Comparison of ENCODE assay signal across 15 cellular contexts in the genomic region with DNA sequence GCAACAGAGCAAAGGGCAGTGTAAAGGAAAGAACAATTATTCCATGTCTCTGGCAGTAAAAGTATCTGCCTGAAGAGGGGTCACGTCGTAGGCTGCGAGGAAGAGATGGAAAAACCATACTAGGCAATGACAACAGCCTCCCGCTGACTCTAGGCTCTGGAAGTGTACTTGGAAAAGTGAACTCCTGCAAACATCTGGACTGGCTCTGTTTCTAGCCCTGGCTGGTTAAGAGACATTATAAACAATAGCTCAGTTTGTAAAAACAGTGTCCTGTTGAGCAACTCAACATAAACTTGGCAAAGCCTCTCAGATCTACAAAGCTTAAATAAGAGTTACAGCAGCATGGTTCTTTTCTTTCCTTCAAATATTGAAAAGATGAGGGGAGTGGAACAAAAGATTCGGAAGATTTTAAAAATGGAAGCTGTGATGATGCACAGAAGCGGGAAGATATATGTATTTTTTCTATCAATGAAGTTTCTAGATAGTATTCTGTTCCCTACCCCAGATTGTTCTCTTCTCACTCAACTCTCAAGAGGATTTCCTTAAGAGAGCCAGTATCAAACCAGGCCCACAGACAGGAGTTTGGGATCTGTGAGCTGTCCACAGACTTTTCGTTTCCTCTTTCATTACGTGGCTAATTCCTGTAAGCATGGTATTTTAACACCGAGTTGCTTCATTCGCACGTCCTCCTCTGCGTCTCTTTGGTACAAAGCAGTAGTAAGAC.
DNase-seq lines count a peak whose midpoint lies in the region; ATAC-seq and TF ChIP-seq lines count a peak whose summit lies in the region.
"Had no signal": no experiment of that assay in that cellular context is flagged by ENCODE, and none has a peak within 500 bp of the region (broad histone marks: within the 10 kb centered on the region; RNA-seq: fewer than 3 reads in every experiment).

No MANE protein-coding gene starts in this region.

- peaks cover 14% of the 10 kb centered on the region for H3K4me1 Mint-ChIP-seq in nephron
- H3K4me1 Mint-ChIP-seq in activated CD8-positive, alpha-beta memory T cell treated with anti-CD3 and anti-CD28 coated beads, Interleukin-2, amount 10 ng/mL, durations not matched to agents 7 days and 5 days = no peaks in the 10 kb centered on the region
- H3K4me1 Mint-ChIP-seq: activated naive CD8-positive, alpha-beta T cell treated with anti-CD3 and anti-CD28 coated beads, Interleukin-2, amount 50 U/mL, for 24 hours had no signal

- CTCF ChIA-PET in activated CD8-positive, alpha-beta memory T cell treated with anti-CD3 and anti-CD28 coated beads, Interleukin-2, amount 10 ng/mL, durations not matched to agents 7 days and 5 days (lab: Charles Lee) = no interaction called here

- H3K36me3 Mint-ChIP-seq in nephron (ENCODE audit: low read depth) = peaks cover 66% of the 10 kb centered on the region
- H3K36me3 Mint-ChIP-seq in activated CD8-positive, alpha-beta memory T cell treated with anti-CD3 and anti-CD28 coated beads, Interleukin-2, amount 10 ng/mL, durations not matched to agents 7 days and 5 days = peaks cover 51% of the 10 kb centered on the region

- peaks cover 54% of the 10 kb centered on the region for H3K36me3 ChIP-seq in right atrium auricular region
- peaks cover 0 to 39% of the 10 kb centered on the region in 2 donors for H3K36me3 ChIP-seq in vagina

- ATAC-seq in Right ventricle myocardium inferior = peak; percentile 94
- no peak for ATAC-seq in activated CD8-positive, alpha-beta memory T cell treated with anti-CD3 and anti-CD28 coated beads, Interleukin-2, amount 10 ng/mL, durations not matched to agents 7 days and 5 days
- ATAC-seq: A549; activated naive CD8-positive, alpha-beta T cell treated with anti-CD3 and anti-CD28 coated beads, Interleukin-2, amount 50 U/mL, for 24 hours had no signal

- peak overlapping the region; percentile 72 to 90 (median 89) for H3K27ac Mint-ChIP-seq in nephron
- no peak overlapping the region for H3K27ac Mint-ChIP-seq in activated CD8-positive, alpha-beta memory T cell treated with anti-CD3 and anti-CD28 coated beads, Interleukin-2, amount 10 ng/mL, durations not matched to agents 7 days and 5 days
- H3K27ac Mint-ChIP-seq: activated naive CD8-positive, alpha-beta T cell treated with anti-CD3 and anti-CD28 coated beads, Interleukin-2, amount 50 U/mL, for 24 hours had no signal

- DNase-seq in Right ventricle myocardium inferior (ENCODE audit: missing footprints) (no peak), right atrium auricular region (ENCODE audit: low spot score) (no peak), fibroblast of peridontal ligament (ENCODE audit: extremely low read depth) (peak; percentile 91), vagina (ENCODE audit: extremely low spot score in 2 of 2) (no peak), LoVo (ENCODE audit: low spot score) (no peak), AML-193 (lab: John Stamatoyannopoulos, UW) (no peak)
- DNase-seq in activated CD8-positive, alpha-beta memory T cell treated with anti-CD3 and anti-CD28 coated beads, Interleukin-2, amount 10 ng/mL, durations not matched to agents 7 days and 5 days = no peak
- DNase-seq: activated naive CD8-positive, alpha-beta T cell treated with anti-CD3 and anti-CD28 coated beads, Interleukin-2, amount 50 U/mL, for 24 hours; dorsolateral prefrontal cortex; midbrain; NCI-H524 treated with DMSO at 0.1 percent for 48 hours; small intestine had no signal

- TF ChIP-seq CTCF in right atrium auricular region (IDR thresholded peaks at IDR 0.05) (no peak), nephron (IDR thresholded peaks at IDR 0.05; ENCODE audit: unreplicated experiment in 3 of 3) (no peak), vagina (IDR thresholded peaks at IDR 0.05) (no peak)

- H3K9me3 Mint-ChIP-seq in nephron = peaks cover 2% of the 10 kb centered on the region
- H3K9me3 Mint-ChIP-seq in activated CD8-positive, alpha-beta memory T cell treated with anti-CD3 and anti-CD28 coated beads, Interleukin-2, amount 10 ng/mL, durations not matched to agents 7 days and 5 days (ENCODE audit: low read depth) = no peaks in the 10 kb centered on the region
- H3K9me3 Mint-ChIP-seq: activated naive CD8-positive, alpha-beta T cell treated with anti-CD3 and anti-CD28 coated beads, Interleukin-2, amount 50 U/mL, for 24 hours had no signal

- TF ChIP-seq POLR2A in vagina (IDR thresholded peaks at IDR 0.05) = no peak

- peak overlapping the region in 1 of 3 experiments; percentile 2 for H3K4me3 Mint-ChIP-seq in nephron
- H3K4me3 Mint-ChIP-seq in activated CD8-positive, alpha-beta memory T cell treated with anti-CD3 and anti-CD28 coated beads, Interleukin-2, amount 10 ng/mL, durations not matched to agents 7 days and 5 days = no peak overlapping the region
- H3K4me3 Mint-ChIP-seq: activated naive CD8-positive, alpha-beta T cell treated with anti-CD3 and anti-CD28 coated beads, Interleukin-2, amount 50 U/mL, for 24 hours had no signal

- H3K27me3 Mint-ChIP-seq in nephron (ENCODE audit: low read depth) = no peaks in the 10 kb centered on the region
- H3K27me3 Mint-ChIP-seq in activated CD8-positive, alpha-beta memory T cell treated with anti-CD3 and anti-CD28 coated beads, Interleukin-2, amount 10 ng/mL, durations not matched to agents 7 days and 5 days = no peaks in the 10 kb centered on the region
- H3K27me3 Mint-ChIP-seq: activated naive CD8-positive, alpha-beta T cell treated with anti-CD3 and anti-CD28 coated beads, Interleukin-2, amount 50 U/mL, for 24 hours had no signal

- H3K4me3 ChIP-seq in right atrium auricular region (no peak overlapping the region), vagina (no peak overlapping the region)
- H3K4me3 ChIP-seq: A549, dorsolateral prefrontal cortex, tibial nerve had no signal

- intact Hi-C loops in Right ventricle myocardium inferior (cut with DNase I) (no loop called here), vagina (cut with DNase I) (no loop called here)

- H3K27me3 ChIP-seq in right atrium auricular region (no peaks in the 10 kb centered on the region), vagina (no peaks in the 10 kb centered on the region)
- H3K27me3 ChIP-seq: dorsolateral prefrontal cortex, tibial nerve had no signal

- H3K9me3 ChIP-seq in right atrium auricular region = no peaks in the 10 kb centered on the region
- no peaks in the 10 kb centered on the region for H3K9me3 ChIP-seq in vagina
- H3K9me3 ChIP-seq: A549, tibial nerve had no signal

- H3K27ac ChIP-seq in right atrium auricular region (peak overlapping the region in 1 of 2 donors; percentile 5), vagina (peak overlapping the region; percentile 60)
- H3K27ac ChIP-seq: A549, dorsolateral prefrontal cortex had no signal

- H3K4me1 ChIP-seq in right atrium auricular region (no peaks in the 10 kb centered on the region), vagina (peaks cover 23% of the 10 kb centered on the region)
- H3K4me1 ChIP-seq: A549, tibial nerve had no signal
